In genomic region chr11:46641639-46642038, GRCh38 we compare ENCODE assay signal across 26 cellular contexts.
"Had no signal": no experiment of that assay in that cellular context is flagged by ENCODE, and none has a peak within 500 bp of the region (broad histone marks: within the 10 kb centered on the region; RNA-seq: fewer than 3 reads in every experiment).

No MANE protein-coding gene starts in this region.

- H3K4me3 Mint-ChIP-seq: natural killer cell treated with Interleukin-12 subunit alpha and Interleukin-12 subunit beta and Interleukin-15 and Interleukin-18, amount 100 ng/mL, for 72 hours; stimulated activated memory B cell treated with anti-CD40 and anti-IgM and Interleukin-4, amounts not matched to agents 10 μg/mL and 1 μg/mL and 100 μg/mL, for 72 hours had no signal

- H3K27me3 Mint-ChIP-seq: naive thymus-derived CD4-positive, alpha-beta T cell; natural killer cell treated with Interleukin-12 subunit alpha and Interleukin-12 subunit beta and Interleukin-15 and Interleukin-18, amount 100 ng/mL, for 72 hours; stimulated activated memory B cell treated with anti-CD40 and anti-IgM and Interleukin-4, amounts not matched to agents 10 μg/mL and 1 μg/mL and 100 μg/mL, for 72 hours had no signal

- H3K4me3 ChIP-seq: left lung, lung, mucosa of descending colon, ovary, prostate gland, sigmoid colon, spleen, stomach, testis, thyroid gland, transverse colon, upper lobe of left lung, vagina had no signal

- H3K9me3 Mint-ChIP-seq: natural killer cell treated with Interleukin-12 subunit alpha and Interleukin-12 subunit beta and Interleukin-15 and Interleukin-18, amount 100 ng/mL, for 72 hours; stimulated activated memory B cell treated with anti-CD40 and anti-IgM and Interleukin-4, amounts not matched to agents 10 μg/mL and 1 μg/mL and 100 μg/mL, for 72 hours had no signal

- H3K36me3 ChIP-seq: ovary, prostate gland had no signal

- ATAC-seq: left cardiac atrium; left lung; mucosa of descending colon; naive thymus-derived CD4-positive, alpha-beta T cell; natural killer cell treated with Interleukin-12 subunit alpha and Interleukin-12 subunit beta and Interleukin-15 and Interleukin-18, amount 100 ng/mL, for 72 hours; right cardiac atrium; stimulated activated memory B cell treated with anti-CD40 and anti-IgM and Interleukin-4, amounts not matched to agents 10 μg/mL and 1 μg/mL and 100 μg/mL, for 72 hours; stimulated activated naive CD8-positive, alpha-beta T cell treated with anti-CD3 and anti-CD28 coated beads, Interleukin-15, Interleukin-2, amounts not matched to agents 100 U/mL and 50 U/mL, for 24 hours had no signal

- H3K27ac Mint-ChIP-seq: stimulated activated memory B cell treated with anti-CD40 and anti-IgM and Interleukin-4, amounts not matched to agents 10 μg/mL and 1 μg/mL and 100 μg/mL, for 72 hours had no signal

- H3K4me1 Mint-ChIP-seq: stimulated activated memory B cell treated with anti-CD40 and anti-IgM and Interleukin-4, amounts not matched to agents 10 μg/mL and 1 μg/mL and 100 μg/mL, for 72 hours had no signal

- H3K4me1 ChIP-seq: left lung, prostate gland, sigmoid colon, testis, thyroid gland, transverse colon, upper lobe of left lung, vagina had no signal

- DNase-seq: hippocampal formation; kidney glomerular epithelial cell; left cardiac atrium; left lung; midbrain; mucosa of descending colon; naive thymus-derived CD4-positive, alpha-beta T cell; ovary; retina; right cardiac atrium; sigmoid colon; small intestine; spleen; stimulated activated CD4-positive, alpha-beta T cell treated with anti-CD3 and anti-CD28 coated beads, Interleukin-4, amount 100 ng/mL, for 24 hours; stimulated activated naive CD8-positive, alpha-beta T cell treated with anti-CD3 and anti-CD28 coated beads, Interleukin-15, Interleukin-2, amounts not matched to agents 100 U/mL and 50 U/mL, for 24 hours; stomach; testis; thyroid gland; transverse colon; upper lobe of left lung had no signal

- H3K27ac ChIP-seq: left lung, ovary, prostate gland, sigmoid colon, spleen, stomach, testis, thyroid gland, transverse colon, upper lobe of left lung, vagina had no signal

- FAIRE-seq: keratinocyte, small intestine had no signal

- H3K9me3 ChIP-seq: left lung, mucosa of descending colon, ovary, prostate gland, sigmoid colon, spleen, stomach, testis, thyroid gland, transverse colon, upper lobe of left lung, vagina had no signal

- H3K27me3 ChIP-seq: left lung, ovary, sigmoid colon, spleen, stomach, testis, thyroid gland, transverse colon, upper lobe of left lung, vagina had no signal
